Comparison of ENCODE assay signal across 8 cellular contexts in the genomic region with DNA sequence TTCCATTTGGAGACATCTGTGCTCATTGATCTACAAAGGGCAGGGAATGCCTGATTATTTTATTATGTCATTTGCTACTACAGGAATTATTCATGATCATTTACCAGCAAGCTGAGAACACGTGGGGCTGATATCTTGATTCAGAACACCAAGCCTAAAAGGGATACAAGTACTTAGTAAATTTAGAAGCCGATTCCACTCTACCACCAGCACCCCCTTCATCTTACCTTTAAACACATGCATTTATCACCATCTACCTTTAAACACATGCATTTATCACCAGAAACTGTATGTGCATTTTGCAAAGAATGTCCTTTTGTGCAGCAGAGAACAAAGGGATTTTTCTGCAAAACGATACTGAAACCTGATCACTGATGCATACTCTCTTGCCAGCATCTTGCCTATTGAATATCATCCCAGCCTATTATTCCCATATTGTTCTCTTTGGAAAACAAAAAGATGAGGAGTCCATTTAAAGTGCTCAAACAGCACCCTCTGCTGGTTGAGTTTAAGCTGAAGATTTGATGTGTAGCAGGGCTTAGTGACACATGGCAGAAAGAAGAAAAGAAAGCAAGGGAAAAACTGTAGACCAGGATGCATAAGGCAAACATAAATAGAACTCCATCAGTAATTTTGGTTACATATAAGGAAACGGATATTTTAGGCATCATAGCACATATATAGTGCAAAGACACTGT.
DNase-seq lines count a peak whose midpoint lies in the region; ATAC-seq and TF ChIP-seq lines count a peak whose summit lies in the region.

No MANE protein-coding gene starts in this region.

- no peak for TF ChIP-seq POLR2A in breast epithelium (IDR thresholded peaks at IDR 0.05)

- H3K27ac ChIP-seq in breast epithelium, result peak overlapping the region in 1 of 2 donors; percentile 7

- no peaks in the 10 kb centered on the region for H3K27me3 ChIP-seq in breast epithelium

- H3K9me3 ChIP-seq in breast epithelium, result no peaks in the 10 kb centered on the region

- H3K36me3 ChIP-seq in breast epithelium, result no peaks in the 10 kb centered on the region

- H3K4me1 ChIP-seq in breast epithelium, result no peaks in the 10 kb centered on the region

- in situ Hi-C loops in GM13977 (cut with MboI; ENCODE audit: low pct_unique_long_range_greater_than_20kb, low sequenced_read_pairs, unreplicated experiment), result loop anchor here (25.0 kb wide), 1 partner anchor 758 kb away; no protein-coding TSS in a partner anchor

- H3K4me3 ChIP-seq in breast epithelium, result peak overlapping the region in 1 of 3 donors; percentile 24

- DNase-seq in AML-193 (lab: John Stamatoyannopoulos, UW) (peak; percentile 32 to 43), GM13977 (ENCODE audit: low spot score) (peak; percentile 47), NCI-H1092 (lab: John Stamatoyannopoulos, UW) (peak; percentile 82), SIG-M5 (lab: John Stamatoyannopoulos, UW) (peak; percentile 30), breast epithelium (ENCODE audit: low spot score in 2 of 2) (peak in 1 of 2 donors; percentile 59), iPS-NIHi7 (ENCODE audit: extremely low spot score) (peak; percentile 49)
- peak; percentile 31 for DNase-seq in stimulated activated CD8-positive, alpha-beta memory T cell treated with anti-CD3 and anti-CD28 coated beads, Interleukin-12 subunit alpha, Interleukin-12 subunit beta, amount 100 ng/mL, for 1 hour (ENCODE audit: low read depth)

- peak; percentile 67 for TF ChIP-seq CTCF in GM13977 (IDR thresholded peaks at IDR 0.05; ENCODE audit: extremely low read depth, insufficient read depth, missing control alignments)
- peak; percentile 86 to 91 (median 88) for TF ChIP-seq CTCF in breast epithelium (IDR thresholded peaks at IDR 0.05)

- peak; percentile 77 for ATAC-seq in HG02763 (IDR thresholded peaks at IDR 0.05; ENCODE audit: unreplicated experiment)

- intact Hi-C loops in breast epithelium (cut with DNase I; ENCODE audit: low total_unique reads), result loop anchor here (10.0 kb wide), 1 partner anchor 1185 kb away; no protein-coding TSS in a partner anchor
